In genomic region chr17:77088455-77089117, GRCh38 we compare ENCODE assay signal across 8 cellular contexts. TPM values are rescaled to one million over a fixed set of nuclear protein-coding genes. Genes with fewer than 3 reads are reported as not detected.
A peak's percentile ranks its signal among the peaks of the same experiment; 100 is the strongest.
DNase-seq lines count a peak whose midpoint lies in the region; ATAC-seq and TF ChIP-seq lines count a peak whose summit lies in the region.

No MANE protein-coding gene starts in this region.

- H3K4me1 ChIP-seq in prostate gland (replicated peaks) (peaks cover 2% of the 10 kb centered on the region), urinary bladder (ENCODE audit: insufficient read depth) (no peaks in the 10 kb centered on the region)

- H3K27me3 ChIP-seq in prostate gland (replicated peaks; ENCODE audit: insufficient read depth), result no peaks in the 10 kb centered on the region

- in situ Hi-C loops in GM13977 (cut with MboI; ENCODE audit: low pct_unique_long_range_greater_than_20kb, low sequenced_read_pairs, unreplicated experiment), result no loop called here

- H3K4me3 ChIP-seq in prostate gland (peak overlapping the region; percentile 73 to 83), urinary bladder (ENCODE audit: low read depth, low read length) (peak overlapping the region; percentile 72)

- no peaks in the 10 kb centered on the region for H3K9me3 ChIP-seq in prostate gland

- H3K27me3 Mint-ChIP-seq in T-cell, result peaks cover 0 to 9% of the 10 kb centered on the region in 2 donors

- no peaks in the 10 kb centered on the region for H3K9me3 Mint-ChIP-seq in T-cell

- peak; percentile 59 for TF ChIP-seq CTCF in GM13977 (IDR thresholded peaks at IDR 0.05; ENCODE audit: extremely low read depth, insufficient read depth, missing control alignments)
- peak in 3 of 4 experiments; percentile 58 to 77 (median 67) for TF ChIP-seq CTCF in prostate gland (IDR thresholded peaks at IDR 0.05)

- peak overlapping the region; percentile 94 to 98 (median 96) for H3K4me3 Mint-ChIP-seq in T-cell

- peak overlapping the region; percentile 91 to 98 for H3K27ac Mint-ChIP-seq in T-cell

- peak; percentile 86 for DNase-seq in GM13977 (ENCODE audit: low spot score)
- peak; percentile 96 for DNase-seq in NCI-H146 (lab: John Stamatoyannopoulos, UW)
- DNase-seq in T-cell, result peak; percentile 69 to 89 (median 82)
- peak; percentile 89 for DNase-seq in amniotic stem cell (lab: John Stamatoyannopoulos, UW)
- DNase-seq in left ventricle myocardium superior, result peak; percentile 93
- DNase-seq in prostate gland (ENCODE audit: low spot score), result peak; percentile 85

- peaks cover 29% of the 10 kb centered on the region for H3K36me3 Mint-ChIP-seq in T-cell

- ATAC-seq in HG02870 (IDR thresholded peaks at IDR 0.05; ENCODE audit: unreplicated experiment), result peak; percentile 81
- peak; percentile 87 to 93 (median 93) for ATAC-seq in T-cell (replicated peaks in 1 of 4)
- peak; percentile 94 for ATAC-seq in left ventricle myocardium superior

- H3K27ac ChIP-seq in prostate gland (peak overlapping the region; percentile 70 to 74), urinary bladder (ENCODE audit: low read depth) (peak overlapping the region; percentile 78)

- under 1% methylated on average over 40 of the region's 40 CpGs for WGBS in prostate gland
- WGBS in urinary bladder, result under 1% methylated on average over 40 of the region's 40 CpGs

- intact Hi-C loops in left ventricle myocardium superior (cut with micrococcal nuclease), result loop anchor here (5.0 kb wide), 1 partner anchor 159 kb away; no protein-coding TSS in a partner anchor
- intact Hi-C loops in prostate gland (cut with DNase I), result loop anchor here (10.0 kb wide), 1 partner anchor 406 kb away; no protein-coding TSS in a partner anchor

- H3K4me1 Mint-ChIP-seq in T-cell, result peaks cover 52 to 59% (median 56%) of the 10 kb centered on the region in 3 donors

- TF ChIP-seq POLR2A in prostate gland (IDR thresholded peaks at IDR 0.05), result peak; percentile 27

- POLR2A ChIA-PET in T-cell (lab: Charles Lee), result interaction anchor here in 1 of 2 donors (1.0 kb wide), 1 partner anchor 52 kb away, joined by 3 read pairs; the partner anchor contains the start of gene SEC14L1

- CTCF ChIA-PET in T-cell (lab: Charles Lee), result interaction anchor here (0.6 to 1.9 kb wide), 6 partner anchors 10 to 475 kb away, joined by 3 to 22 read pairs (median 4); partner anchors contain the start of gene SEC14L1 (in 1 of the 2)

- H3K36me3 ChIP-seq in prostate gland, result no peaks in the 10 kb centered on the region
- H3K36me3 ChIP-seq in urinary bladder (ENCODE audit: insufficient read depth), result peaks cover under 1% of the 10 kb centered on the region

RNA-seq across cellular contexts. Expression of gene SEC14L1, which starts 52.2 kb away (rescaled TPM):
- total RNA-seq in T-cell (10 to 100 TPM; 36.9 to 71.6 (median 46.2) TPM), left ventricle myocardium superior (71.4 TPM), prostate gland (100 to 1,000 TPM in 1 of 2 donors, 10 to 100 TPM in 1; 39.9 to 175 TPM), urinary bladder (50.9 TPM)
- 48.9 TPM for polyA plus RNA-seq in urinary bladder

Comparison
In these comparisons a context has a peak if more than half of its experiments do, and no peak if none do; other contexts are left out.
1. Peak in every context shown above with its lines: DNase-seq, ATAC-seq, H3K4me3 ChIP-seq and H3K27ac ChIP-seq.